In genomic region chr12:132503611-132504204, GRCh38 we compare ENCODE assay signal across 1 cellular context.
TF ChIP-seq lines count a peak whose summit lies in the region.

No MANE protein-coding gene starts in this region.

TF ChIP-seq in SK-N-SH, 30 proteins besides CTCF, POLR2A, EP300 and RAD21 (continued from another document):
- no peak for TF ChIP-seq ZBTB33 (IDR thresholded peaks at IDR 0.05; ENCODE audit: borderline replicate concordance, low read depth)
- TF ChIP-seq, protein P1, sequence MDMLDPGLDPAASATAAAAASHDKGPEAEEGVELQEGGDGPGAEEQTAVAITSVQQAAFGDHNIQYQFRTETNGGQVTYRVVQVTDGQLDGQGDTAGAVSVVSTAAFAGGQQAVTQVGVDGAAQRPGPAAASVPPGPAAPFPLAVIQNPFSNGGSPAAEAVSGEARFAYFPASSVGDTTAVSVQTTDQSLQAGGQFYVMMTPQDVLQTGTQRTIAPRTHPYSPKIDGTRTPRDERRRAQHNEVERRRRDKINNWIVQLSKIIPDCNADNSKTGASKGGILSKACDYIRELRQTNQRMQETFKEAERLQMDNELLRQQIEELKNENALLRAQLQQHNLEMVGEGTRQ (IDR thresholded peaks at IDR 0.05; ENCODE audit: borderline replicate concordance, low read depth, low read length): no peak
- TF ChIP-seq MEF2A (IDR thresholded peaks at IDR 0.05; ENCODE audit: borderline replicate concordance, low read depth): no peak
- TF ChIP-seq ELF1 (IDR thresholded peaks at IDR 0.05): no peak
- no peak for TF ChIP-seq JUND (IDR thresholded peaks at IDR 0.05)
- TF ChIP-seq, protein P2, sequence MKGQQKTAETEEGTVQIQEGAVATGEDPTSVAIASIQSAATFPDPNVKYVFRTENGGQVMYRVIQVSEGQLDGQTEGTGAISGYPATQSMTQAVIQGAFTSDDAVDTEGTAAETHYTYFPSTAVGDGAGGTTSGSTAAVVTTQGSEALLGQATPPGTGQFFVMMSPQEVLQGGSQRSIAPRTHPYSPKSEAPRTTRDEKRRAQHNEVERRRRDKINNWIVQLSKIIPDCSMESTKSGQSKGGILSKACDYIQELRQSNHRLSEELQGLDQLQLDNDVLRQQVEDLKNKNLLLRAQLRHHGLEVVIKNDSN (IDR thresholded peaks at IDR 0.05; ENCODE audit: borderline replicate concordance, low read depth): no peak
- TF ChIP-seq EZH2phosphoT487 (IDR thresholded peaks at IDR 0.05; ENCODE audit: borderline replicate concordance, low read depth): no peak
- TF ChIP-seq FOXJ3 (CRISPR knock-in tag; IDR thresholded peaks at IDR 0.05): no peak
- no peak for TF ChIP-seq RXRA (IDR thresholded peaks at IDR 0.05; ENCODE audit: borderline replicate concordance, low read depth)
- TF ChIP-seq NRF1 (IDR thresholded peaks at IDR 0.05; ENCODE audit: low read depth, low read length): no peak
- TF ChIP-seq, protein P3, sequence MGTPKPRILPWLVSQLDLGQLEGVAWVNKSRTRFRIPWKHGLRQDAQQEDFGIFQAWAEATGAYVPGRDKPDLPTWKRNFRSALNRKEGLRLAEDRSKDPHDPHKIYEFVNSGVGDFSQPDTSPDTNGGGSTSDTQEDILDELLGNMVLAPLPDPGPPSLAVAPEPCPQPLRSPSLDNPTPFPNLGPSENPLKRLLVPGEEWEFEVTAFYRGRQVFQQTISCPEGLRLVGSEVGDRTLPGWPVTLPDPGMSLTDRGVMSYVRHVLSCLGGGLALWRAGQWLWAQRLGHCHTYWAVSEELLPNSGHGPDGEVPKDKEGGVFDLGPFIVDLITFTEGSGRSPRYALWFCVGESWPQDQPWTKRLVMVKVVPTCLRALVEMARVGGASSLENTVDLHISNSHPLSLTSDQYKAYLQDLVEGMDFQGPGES (IDR thresholded peaks at IDR 0.05; ENCODE audit: low read depth, low read length): no peak
- TF ChIP-seq CHD2 (IDR thresholded peaks at IDR 0.05; ENCODE audit: low read length, partially characterized antibody): no peak
- no peak for TF ChIP-seq PBX3 (IDR thresholded peaks at IDR 0.05)
